8 cellular contexts compared by ENCODE assay signal in the genomic region with DNA sequence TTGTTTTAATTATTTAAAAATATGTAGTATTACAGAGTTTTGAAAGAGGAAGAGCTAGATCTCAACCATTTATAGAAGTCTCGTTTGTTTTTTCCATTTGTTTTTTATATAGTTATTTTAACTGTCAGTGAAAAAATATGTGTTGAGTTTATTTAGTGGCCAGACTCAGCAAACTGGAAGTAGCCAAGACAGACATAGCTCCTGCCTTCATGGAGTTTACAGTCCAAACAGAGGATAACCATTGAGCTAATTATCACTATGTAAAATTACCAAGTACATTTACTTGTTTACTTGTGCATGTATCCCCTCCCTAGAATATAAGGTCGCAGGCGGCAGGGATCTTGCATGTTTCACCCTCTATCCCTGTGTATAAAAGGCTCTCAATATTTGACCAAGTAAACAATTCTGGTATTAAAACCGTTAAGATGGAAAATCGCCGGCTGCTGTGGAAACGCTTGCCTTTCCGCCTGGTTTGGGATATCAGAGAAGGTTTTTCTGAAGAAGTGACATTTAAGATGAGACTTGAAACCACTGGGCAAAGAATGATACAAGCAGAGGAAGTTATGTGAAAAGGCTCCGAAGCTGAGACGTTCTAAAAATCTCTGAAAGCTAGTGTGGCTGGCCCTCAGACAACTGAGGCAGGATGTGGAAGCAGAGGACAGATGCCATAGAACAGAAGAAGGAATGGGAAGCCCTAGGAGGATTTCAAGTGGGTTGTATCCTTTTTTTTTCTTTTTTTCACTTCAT. TPM values are rescaled to one million over a fixed set of nuclear protein-coding genes. Genes with fewer than 3 reads are reported as not detected.
DNase-seq lines count a peak whose midpoint lies in the region; ATAC-seq and TF ChIP-seq lines count a peak whose summit lies in the region.

No MANE protein-coding gene starts in this region.

- H3K36me3 ChIP-seq in thoracic aorta = no peaks in the 10 kb centered on the region

- H3K9me3 Mint-ChIP-seq in activated CD8-positive, alpha-beta memory T cell treated with anti-CD3 and anti-CD28 coated beads, Interleukin-2, amount 10 ng/mL, durations not matched to agents 7 days and 5 days (ENCODE audit: low read depth) = no peaks in the 10 kb centered on the region
- no peaks in the 10 kb centered on the region for H3K9me3 Mint-ChIP-seq in activated CD8-positive, alpha-beta T cell treated with anti-CD3 and anti-CD28 coated beads, Interleukin-2, amount 10 ng/mL, durations not matched to agents 7 days and 5 days (ENCODE audit: insufficient read depth)

- peaks cover 26% of the 10 kb centered on the region for H3K4me1 Mint-ChIP-seq in activated CD8-positive, alpha-beta memory T cell treated with anti-CD3 and anti-CD28 coated beads, Interleukin-2, amount 10 ng/mL, durations not matched to agents 7 days and 5 days
- peaks cover 33% of the 10 kb centered on the region for H3K4me1 Mint-ChIP-seq in activated CD8-positive, alpha-beta T cell treated with anti-CD3 and anti-CD28 coated beads, Interleukin-2, amount 10 ng/mL, durations not matched to agents 7 days and 5 days (ENCODE audit: low read depth)

- peaks cover 19 to 42% of the 10 kb centered on the region in 2 donors for H3K4me1 ChIP-seq in thoracic aorta (ENCODE audit: control insufficient read depth in 1 of 2, low read depth in 2 of 2)

- CTCF ChIA-PET in activated CD8-positive, alpha-beta memory T cell treated with anti-CD3 and anti-CD28 coated beads, Interleukin-2, amount 10 ng/mL, durations not matched to agents 7 days and 5 days (lab: Charles Lee) = interaction anchor here (0.9 to 2.5 kb wide), 3 partner anchors 18 to 126 kb away, joined by 3 to 6 read pairs (median 5); no protein-coding TSS in a partner anchor
- CTCF ChIA-PET in activated CD8-positive, alpha-beta T cell treated with anti-CD3 and anti-CD28 coated beads, Interleukin-2, amount 10 ng/mL, durations not matched to agents 7 days and 5 days (lab: Charles Lee) = interaction anchor here (1.4 to 5.6 kb wide), 4 partner anchors 18 to 126 kb away, joined by 6 to 30 read pairs (median 10); no protein-coding TSS in a partner anchor

- H3K27me3 ChIP-seq in layer of hippocampus (ENCODE audit: control insufficient read depth, insufficient read depth, low read length) (no peaks in the 10 kb centered on the region), thoracic aorta (replicated peaks; ENCODE audit: insufficient read depth) (no peaks in the 10 kb centered on the region)

- POLR2A ChIA-PET in activated CD8-positive, alpha-beta T cell treated with anti-CD3 and anti-CD28 coated beads, Interleukin-2, amount 10 ng/mL, durations not matched to agents 7 days and 5 days (lab: Charles Lee) = interaction anchor here (0.7 to 7.9 kb wide), 10 partner anchors 11 to 1562 kb away, joined by 3 to 73 read pairs (median 3); a partner anchor contains a TSS

- H3K27ac ChIP-seq in layer of hippocampus (ENCODE audit: low read depth, low read length) = peak overlapping the region; percentile 100
- H3K27ac ChIP-seq in thoracic aorta = peak overlapping the region; percentile 100

- H3K4me3 ChIP-seq in thoracic aorta = peak overlapping the region; percentile 99

- no peak for ATAC-seq in activated CD8-positive, alpha-beta memory T cell treated with anti-CD3 and anti-CD28 coated beads, Interleukin-2, amount 10 ng/mL, durations not matched to agents 7 days and 5 days
- no peak for ATAC-seq in activated CD8-positive, alpha-beta T cell treated with anti-CD3 and anti-CD28 coated beads, Interleukin-2, amount 10 ng/mL, durations not matched to agents 7 days and 5 days
- ATAC-seq in thoracic aorta (ENCODE audit: insufficient number of reproducible peaks, low FRiP score, low read depth) (no peak), HG02571 (IDR thresholded peaks at IDR 0.05; ENCODE audit: unreplicated experiment) (no peak)

- peaks cover 3% of the 10 kb centered on the region for H3K27me3 Mint-ChIP-seq in activated CD8-positive, alpha-beta memory T cell treated with anti-CD3 and anti-CD28 coated beads, Interleukin-2, amount 10 ng/mL, durations not matched to agents 7 days and 5 days
- no peaks in the 10 kb centered on the region for H3K27me3 Mint-ChIP-seq in activated CD8-positive, alpha-beta T cell treated with anti-CD3 and anti-CD28 coated beads, Interleukin-2, amount 10 ng/mL, durations not matched to agents 7 days and 5 days (ENCODE audit: low read depth)

- H3K9me3 ChIP-seq in thoracic aorta = no peaks in the 10 kb centered on the region

- H3K27ac Mint-ChIP-seq in activated CD8-positive, alpha-beta memory T cell treated with anti-CD3 and anti-CD28 coated beads, Interleukin-2, amount 10 ng/mL, durations not matched to agents 7 days and 5 days = peak overlapping the region; percentile 100
- peak overlapping the region; percentile 100 for H3K27ac Mint-ChIP-seq in activated CD8-positive, alpha-beta T cell treated with anti-CD3 and anti-CD28 coated beads, Interleukin-2, amount 10 ng/mL, durations not matched to agents 7 days and 5 days

- H3K4me3 Mint-ChIP-seq in activated CD8-positive, alpha-beta memory T cell treated with anti-CD3 and anti-CD28 coated beads, Interleukin-2, amount 10 ng/mL, durations not matched to agents 7 days and 5 days = no peak overlapping the region
- no peak overlapping the region for H3K4me3 Mint-ChIP-seq in activated CD8-positive, alpha-beta T cell treated with anti-CD3 and anti-CD28 coated beads, Interleukin-2, amount 10 ng/mL, durations not matched to agents 7 days and 5 days

- TF ChIP-seq CTCF in thoracic aorta (IDR thresholded peaks at IDR 0.05) = no peak

- H3K36me3 Mint-ChIP-seq in activated CD8-positive, alpha-beta memory T cell treated with anti-CD3 and anti-CD28 coated beads, Interleukin-2, amount 10 ng/mL, durations not matched to agents 7 days and 5 days = peaks cover 2% of the 10 kb centered on the region
- peaks cover 14% of the 10 kb centered on the region for H3K36me3 Mint-ChIP-seq in activated CD8-positive, alpha-beta T cell treated with anti-CD3 and anti-CD28 coated beads, Interleukin-2, amount 10 ng/mL, durations not matched to agents 7 days and 5 days (ENCODE audit: low read depth)

- DNase-seq in activated CD8-positive, alpha-beta memory T cell treated with anti-CD3 and anti-CD28 coated beads, Interleukin-2, amount 10 ng/mL, durations not matched to agents 7 days and 5 days = no peak
- DNase-seq in activated CD8-positive, alpha-beta memory T cell treated with anti-CD3 and anti-CD28 coated beads, Interleukin-2, amount 50 U/mL, for 4 hours = no peak
- no peak for DNase-seq in activated CD8-positive, alpha-beta T cell treated with anti-CD3 and anti-CD28 coated beads, Interleukin-2, amount 10 ng/mL, durations not matched to agents 7 days and 5 days
- DNase-seq in thoracic aorta (ENCODE audit: low spot score) (no peak), DMS79 treated with DMSO at 0.1 percent for 48 hours (lab: John Stamatoyannopoulos, UW) (no peak), LoVo (ENCODE audit: low spot score) (no peak)

RNA-seq across cellular contexts. Expression of a gene that starts 1.3 kb away (rescaled TPM):
- total RNA-seq in activated CD8-positive, alpha-beta memory T cell treated with anti-CD3 and anti-CD28 coated beads, Interleukin-2, amount 10 ng/mL, durations not matched to agents 7 days and 5 days = 100 to 1,000 TPM; 179 to 221 TPM
- total RNA-seq in activated CD8-positive, alpha-beta T cell treated with anti-CD3 and anti-CD28 coated beads, Interleukin-2, amount 10 ng/mL, durations not matched to agents 7 days and 5 days = 100 to 1,000 TPM; 203 to 216 TPM
- total RNA-seq in thoracic aorta = 100 to 1,000 TPM; 244 to 322 TPM
